Comparison of ENCODE assay signal across 8 cellular contexts in genomic region chr9:121498150-121498486, GRCh38. TPM values are rescaled to one million over a fixed set of nuclear protein-coding genes. Genes with fewer than 3 reads are reported as not detected.
DNase-seq lines count a peak whose midpoint lies in the region; ATAC-seq and TF ChIP-seq lines count a peak whose summit lies in the region.

No MANE protein-coding gene starts in this region.

- TF ChIP-seq CTCF in AG04449 (IDR thresholded peaks at IDR 0.05; ENCODE audit: insufficient read depth, low read length, missing control alignments) = peak; percentile 55

- ATAC-seq in GM18499 (IDR thresholded peaks at IDR 0.05; ENCODE audit: insufficient read depth, unreplicated experiment) (peak; percentile 34), HG03025 (IDR thresholded peaks at IDR 0.05; ENCODE audit: low FRiP score, unreplicated experiment) (peak; percentile 71)

- DNase-seq in AG04449 (ENCODE audit: low read depth, low spot score) (no peak), NCI-H1694 (lab: John Stamatoyannopoulos, UW) (peak; percentile 83), SW480 (ENCODE audit: low spot score) (peak; percentile 90), cerebellum (ENCODE audit: low spot score) (peak; percentile 31), kidney tubule cell (ENCODE audit: low spot score) (peak; percentile 85)
- DNase-seq in stimulated activated CD4-positive, alpha-beta T cell treated with anti-CD3 and anti-CD28 coated beads, TNF-alpha, amount 100 ng/mL, for 24 hours (ENCODE audit: low read depth in 3 of 3) = peak in 2 of 3 experiments; percentile 2 to 33

- CTCF ChIA-PET in AG04449 (lab: Yijun Ruan, JAX) = interaction anchor here (0.6 to 1.6 kb wide), 10 partner anchors 8 to 501 kb away, joined by 3 to 9 read pairs (median 4); no protein-coding TSS in a partner anchor

- no peak overlapping the region for H3K4me3 ChIP-seq in AG04449 (ENCODE audit: low read depth, low read length)

- POLR2A ChIA-PET in AG04449 (lab: Yijun Ruan, JAX) = no interaction called here

RNA-seq across cellular contexts. Expression of gene GGTA1, which starts 1.5 kb away (rescaled TPM):
- 1.5 TPM for total RNA-seq in cerebellum
